16 cellular contexts compared by ENCODE assay signal in genomic region chr4:151563194-151563593, GRCh38.
DNase-seq lines count a peak whose midpoint lies in the region; ATAC-seq and TF ChIP-seq lines count a peak whose summit lies in the region.
"Had no signal": no experiment of that assay in that cellular context is flagged by ENCODE, and none has a peak within 500 bp of the region (broad histone marks: within the 10 kb centered on the region; RNA-seq: fewer than 3 reads in every experiment).

No MANE protein-coding gene starts in this region.

- no peaks in the 10 kb centered on the region for H3K36me3 ChIP-seq in mucosa of rectum (ENCODE audit: control insufficient read depth in 2 of 2, insufficient read depth in 2 of 2, low read length in 2 of 2)
- H3K36me3 ChIP-seq in effector memory CD4-positive, alpha-beta T cell (ENCODE audit: control insufficient read depth, insufficient read depth, low read length): no peaks in the 10 kb centered on the region
- H3K36me3 ChIP-seq: BLaER1, SJCRH30 had no signal

- no peak for TF ChIP-seq CTCF in VCaP (conservative IDR thresholded peaks at IDR 0.05)

- H3K27me3 ChIP-seq in mucosa of rectum (ENCODE audit: control insufficient read depth in 2 of 2, insufficient read depth in 2 of 2, low read length in 2 of 2) (no peaks in the 10 kb centered on the region), right cardiac atrium (ENCODE audit: control insufficient read depth, insufficient read depth) (no peaks in the 10 kb centered on the region)
- peaks cover 2% of the 10 kb centered on the region for H3K27me3 ChIP-seq in effector memory CD4-positive, alpha-beta T cell (replicated peaks; ENCODE audit: control insufficient read depth, insufficient read depth, low read length, poor library complexity, severe bottlenecking)
- H3K27me3 ChIP-seq: BLaER1, SJCRH30 had no signal

- H3K27ac ChIP-seq in VCaP: peak overlapping the region; percentile 84
- H3K27ac ChIP-seq in mucosa of rectum (ENCODE audit: low read depth in 2 of 2, low read length in 2 of 2): peak overlapping the region; percentile 84 to 87
- no peak overlapping the region for H3K27ac ChIP-seq in effector memory CD4-positive, alpha-beta T cell (ENCODE audit: insufficient read depth, low read length, poor library complexity, severe bottlenecking)
- H3K27ac ChIP-seq in right cardiac atrium (ENCODE audit: low read length): no peak overlapping the region
- H3K27ac ChIP-seq: BLaER1, GM23248, HL-60, SJCRH30 had no signal

- H3K9me3 ChIP-seq in mucosa of rectum (ENCODE audit: control insufficient read depth in 2 of 2, low read length in 2 of 2) (no peaks in the 10 kb centered on the region), right cardiac atrium (ENCODE audit: control insufficient read depth, low read length) (no peaks in the 10 kb centered on the region)
- H3K9me3 ChIP-seq in effector memory CD4-positive, alpha-beta T cell (ENCODE audit: control insufficient read depth, low read length): no peaks in the 10 kb centered on the region
- H3K9me3 ChIP-seq: BLaER1, SJCRH30 had no signal

- intact Hi-C loops in right cardiac atrium (cut with DNase I): no loop called here

- DNase-seq in DMS79 treated with DMSO at 0.1 percent for 48 hours (lab: John Stamatoyannopoulos, UW): peak; percentile 39
- DNase-seq in M059J (ENCODE audit: low read depth): peak; percentile 72
- DNase-seq in effector memory CD4-positive, alpha-beta T cell: no peak
- no peak for DNase-seq in 8988T
- no peak for DNase-seq in right cardiac atrium
- DNase-seq: activated naive CD4-positive, alpha-beta T cell treated with anti-CD3 and anti-CD28 coated beads, Interleukin-2, amount 50 U/mL, for 16 hours; GM23248; head of caudate nucleus had no signal

- ATAC-seq in HG02678 (IDR thresholded peaks at IDR 0.05; ENCODE audit: unreplicated experiment) (no peak), right cardiac atrium (no peak)
- ATAC-seq: natural killer cell treated with Interleukin-12 subunit alpha and Interleukin-12 subunit beta and Interleukin-15 and Interleukin-18, amount 100 ng/mL, for 72 hours; sciatic nerve had no signal

- peak overlapping the region; percentile 8 to 48 for H3K4me3 ChIP-seq in mucosa of rectum (ENCODE audit: low read length in 2 of 2)
- H3K4me3 ChIP-seq in effector memory CD4-positive, alpha-beta T cell (ENCODE audit: insufficient read depth, low read depth, low read length, poor library complexity, severe bottlenecking): no peak overlapping the region
- no peak overlapping the region for H3K4me3 ChIP-seq in right cardiac atrium (ENCODE audit: low read length)
- H3K4me3 ChIP-seq: BLaER1, GM23248, SJCRH30 had no signal

- WGBS in right cardiac atrium: 25% methylated on average over 3 of the region's 3 CpGs

- peak overlapping the region in 1 of 2 donors; percentile 27 for H3K9ac ChIP-seq in mucosa of rectum (ENCODE audit: low read depth in 1 of 2, low read length in 2 of 2)
- H3K9ac ChIP-seq: BLaER1, GM23248 had no signal

- H3K4me1 ChIP-seq in mucosa of rectum (ENCODE audit: control insufficient read depth in 2 of 2, insufficient read depth in 2 of 2, low read length in 2 of 2) (peaks cover 16 to 55% of the 10 kb centered on the region in 2 donors), right cardiac atrium (ENCODE audit: control insufficient read depth, insufficient read depth, low read length) (no peaks in the 10 kb centered on the region)
- peaks cover 4% of the 10 kb centered on the region for H3K4me1 ChIP-seq in effector memory CD4-positive, alpha-beta T cell (ENCODE audit: control insufficient read depth, insufficient read depth, low read length, poor library complexity, severe bottlenecking)

Comparison
In these comparisons a context has a peak if more than half of its experiments do, and no peak if none do; other contexts are left out.
1. DNase-seq: peak in DMS79 treated with DMSO at 0.1 percent for 48 hours (single experiment) and M059J (single experiment); none in effector memory CD4-positive, alpha-beta T cell (0 of 3), 8988T (single experiment) and right cardiac atrium (0 of 3).
2. H3K27ac ChIP-seq: peak in VCaP (single experiment) and mucosa of rectum (2 of 2); none in effector memory CD4-positive, alpha-beta T cell (single experiment) and right cardiac atrium (single experiment).
3. H3K4me3 ChIP-seq: peak in mucosa of rectum (2 of 2); none in effector memory CD4-positive, alpha-beta T cell (single experiment) and right cardiac atrium (single experiment).